ENCODE assay signal across 18 cellular contexts in the genomic region with DNA sequence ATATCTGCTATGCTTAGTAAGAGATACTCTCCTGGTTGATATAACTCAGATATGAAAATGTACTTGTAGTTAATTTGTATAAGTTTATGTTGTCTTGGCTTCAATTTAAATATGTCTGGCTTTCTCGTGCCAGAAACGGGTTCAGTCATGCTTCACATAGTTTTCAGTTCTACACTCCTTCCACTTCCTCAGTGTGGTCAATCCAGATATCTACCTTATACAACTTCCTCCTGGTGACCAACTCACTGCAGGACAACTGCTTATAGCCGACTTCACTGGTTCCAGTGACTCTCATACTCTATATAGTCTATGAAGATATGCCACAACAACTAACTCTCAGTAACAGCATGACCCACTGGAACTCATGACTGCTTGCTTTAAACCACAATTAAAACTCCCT.
DNase-seq lines count a peak whose midpoint lies in the region; ATAC-seq and TF ChIP-seq lines count a peak whose summit lies in the region.
"Had no signal": no experiment of that assay in that cellular context is flagged by ENCODE, and none has a peak within 500 bp of the region (broad histone marks: within the 10 kb centered on the region; RNA-seq: fewer than 3 reads in every experiment).

No MANE protein-coding gene starts in this region.

- in situ Hi-C loops in GM13976 (cut with MboI; ENCODE audit: low sequenced_read_pairs, unreplicated experiment): no loop called here

- ATAC-seq in GM18519 (IDR thresholded peaks at IDR 0.05; ENCODE audit: low FRiP score, unreplicated experiment) (peak; percentile 77), GM21360 (IDR thresholded peaks at IDR 0.05; ENCODE audit: unreplicated experiment) (peak; percentile 69), HG03060 (IDR thresholded peaks at IDR 0.05; ENCODE audit: low read depth, unreplicated experiment) (peak; percentile 79)
- ATAC-seq: activated CD8-positive, alpha-beta T cell treated with anti-CD3 and anti-CD28 coated beads, Interleukin-2, amount 10 ng/mL, durations not matched to agents 7 days and 5 days; K562; psoas muscle had no signal

- no peak for TF ChIP-seq CTCF in GM13976 (IDR thresholded peaks at IDR 0.05; ENCODE audit: borderline replicate concordance, control extremely low read depth, extremely low read depth, insufficient read depth, missing control alignments)

- DNase-seq in MV-4-11 (lab: John Stamatoyannopoulos, UW) (peak; percentile 48), GM13976 (ENCODE audit: low spot score) (no peak), NCI-H1417 treated with DMSO at 0.1 percent for 48 hours (lab: John Stamatoyannopoulos, UW) (no peak), inferior parietal cortex (ENCODE audit: extremely low spot score) (no peak), NCI-H2029 treated with DMSO at 0.1 percent for 48 hours (lab: John Stamatoyannopoulos, UW) (no peak)
- DNase-seq: activated CD8-positive, alpha-beta T cell treated with anti-CD3 and anti-CD28 coated beads, Interleukin-2, amount 10 ng/mL, durations not matched to agents 7 days and 5 days; Calu3; cortex of kidney; NCI-H1436; NCI-H345; psoas muscle; stimulated activated CD4-positive, alpha-beta T cell treated with anti-CD3 and anti-CD28 coated beads, Interleukin-12 subunit alpha, Interleukin-12 subunit beta, amount 100 ng/mL, for 4 hours; stomach; WERI-Rb-1 had no signal
